ENCODE assay signal across 6 cellular contexts in genomic region chr19:49473501-49473867, GRCh38. TPM values are rescaled to one million over a fixed set of nuclear protein-coding genes. Genes with fewer than 3 reads are reported as not detected.
DNase-seq lines count a peak whose midpoint lies in the region; ATAC-seq and TF ChIP-seq lines count a peak whose summit lies in the region.
"Not testable (repeated sequence)": the region's sequence is repeated elsewhere in the genome, so short reads cannot be mapped to it uniquely, and the experiment has no call there.

No MANE protein-coding gene starts in this region.

- peak overlapping the region; percentile 80 for H3K9ac ChIP-seq in adipocyte (ENCODE audit: low read length)

- not testable (repeated sequence) for BruUV-seq in Calu3 (replicated peaks; lab: Mats Ljungman, UMichigan)

- H3K9me3 Mint-ChIP-seq in Calu3 (ENCODE audit: low read depth, unreplicated experiment); naive thymus-derived CD4-positive, alpha-beta T cell: not testable (repeated sequence)

- H3K4me3 Mint-ChIP-seq in Calu3 (ENCODE audit: low read depth, unreplicated experiment): peak overlapping the region; percentile 71
- peak overlapping the region; percentile 91 to 100 (median 96) for H3K4me3 Mint-ChIP-seq in naive thymus-derived CD4-positive, alpha-beta T cell

- POLR2A ChIA-PET in naive thymus-derived CD4-positive, alpha-beta T cell (lab: Charles Lee): interaction anchor here (0.5 to 6.2 kb wide), 16 partner anchors 15 to 1010 kb away, joined by 3 to 226 read pairs (median 4); partner anchors contain the start of genes ALDH16A1, PIH1D1, PRMT1 and RPL13A

- CTCF ChIA-PET in Calu3 (lab: Charles Lee): interaction anchor here (0.6 to 1.3 kb wide), 5 partner anchors 18 to 873 kb away, joined by 3 to 6 read pairs (median 5); partner anchors contain the start of gene ALDH16A1
- CTCF ChIA-PET in naive thymus-derived CD4-positive, alpha-beta T cell (lab: Charles Lee): interaction anchor here (0.5 to 5.9 kb wide), 20 partner anchors 8 to 452 kb away, joined by 3 to 83 read pairs (median 4); partner anchors contain the start of genes ALDH16A1 and PIH1D1

- not testable (repeated sequence) for H3K27ac Mint-ChIP-seq in Calu3 (ENCODE audit: unreplicated experiment)
- H3K27ac Mint-ChIP-seq in naive thymus-derived CD4-positive, alpha-beta T cell: peak overlapping the region; percentile 95 to 100 (median 98)

- ATAC-seq in naive thymus-derived CD4-positive, alpha-beta T cell: not testable (repeated sequence)

- H3K27ac ChIP-seq in SJCRH30, suprapubic skin: not testable (repeated sequence)
- peak overlapping the region; percentile 99 for H3K27ac ChIP-seq in naive thymus-derived CD4-positive, alpha-beta T cell (ENCODE audit: low read depth, low read length)

- H3K4me1 Mint-ChIP-seq in Calu3 (ENCODE audit: low read depth, unreplicated experiment): not testable (repeated sequence)
- peaks cover 23 to 64% (median 52%) of the 10 kb centered on the region in 7 donors for H3K4me1 Mint-ChIP-seq in naive thymus-derived CD4-positive, alpha-beta T cell

- H3K27me3 Mint-ChIP-seq in Calu3 (ENCODE audit: unreplicated experiment): peaks cover 27% of the 10 kb centered on the region
- not testable (repeated sequence) for H3K27me3 Mint-ChIP-seq in naive thymus-derived CD4-positive, alpha-beta T cell

- not testable (repeated sequence) for H3K27me3 ChIP-seq in SJCRH30; adipocyte (replicated peaks; ENCODE audit: control insufficient read depth, insufficient read depth, low read length); naive thymus-derived CD4-positive, alpha-beta T cell (ENCODE audit: control insufficient read depth in 2 of 2, insufficient read depth in 2 of 2, low read length in 2 of 2); suprapubic skin

- not testable (repeated sequence) for DNase-seq in Calu3; SJCRH30; adipocyte (ENCODE audit: low read depth); fibroblast of the aortic adventitia (ENCODE audit: low read depth); naive thymus-derived CD4-positive, alpha-beta T cell; suprapubic skin (ENCODE audit: low spot score in 2 of 2)

- not testable (repeated sequence) for H3K36me3 ChIP-seq in SJCRH30; adipocyte (ENCODE audit: control insufficient read depth, insufficient read depth, low read length, severe bottlenecking); suprapubic skin
- H3K36me3 ChIP-seq in naive thymus-derived CD4-positive, alpha-beta T cell (ENCODE audit: control insufficient read depth in 2 of 3, insufficient read depth in 3 of 3, low read length in 3 of 3): peaks cover 0 to 28% (median 0%) of the 10 kb centered on the region in 3 experiments

- H3K4me1 ChIP-seq in SJCRH30: not testable (repeated sequence)
- H3K4me1 ChIP-seq in adipocyte (ENCODE audit: control insufficient read depth, insufficient read depth, low read length) (peaks cover 25% of the 10 kb centered on the region), suprapubic skin (peaks cover 44% of the 10 kb centered on the region)
- H3K4me1 ChIP-seq in naive thymus-derived CD4-positive, alpha-beta T cell (ENCODE audit: control insufficient read depth in 2 of 2, insufficient read depth in 2 of 2, low read length in 2 of 2): peaks cover 56 to 57% of the 10 kb centered on the region in 2 donors

- WGBS in suprapubic skin: 62% methylated on average over 9 of the region's 9 CpGs

- H3K4me3 ChIP-seq in SJCRH30: peak overlapping the region; percentile 59
- peak overlapping the region; percentile 75 for H3K4me3 ChIP-seq in adipocyte (ENCODE audit: low read length)
- peak overlapping the region; percentile 72 for H3K4me3 ChIP-seq in fibroblast of the aortic adventitia (ENCODE audit: low read depth, low read length)
- H3K4me3 ChIP-seq in naive thymus-derived CD4-positive, alpha-beta T cell (ENCODE audit: low read length): peak overlapping the region; percentile 87
- peak overlapping the region; percentile 63 for H3K4me3 ChIP-seq in suprapubic skin

- not testable (repeated sequence) for H3K9me3 ChIP-seq in SJCRH30 (replicated peaks); adipocyte (ENCODE audit: control insufficient read depth, low read length); naive thymus-derived CD4-positive, alpha-beta T cell (ENCODE audit: control insufficient read depth in 2 of 3, low read length in 3 of 3); suprapubic skin

- not testable (repeated sequence) for TF ChIP-seq POLR2A in suprapubic skin (IDR thresholded peaks at IDR 0.05)

- H3K36me3 Mint-ChIP-seq in Calu3 (ENCODE audit: insufficient read depth, unreplicated experiment): not testable (repeated sequence)
- H3K36me3 Mint-ChIP-seq in naive thymus-derived CD4-positive, alpha-beta T cell: peaks cover 9 to 29% (median 19%) of the 10 kb centered on the region in 5 donors

- not testable (repeated sequence) for TF ChIP-seq EP300 in suprapubic skin (IDR thresholded peaks at IDR 0.05)

- intact Hi-C loops in Calu3 (cut with micrococcal nuclease; ENCODE audit: unreplicated experiment): not testable (repeated sequence)
- intact Hi-C loops in naive thymus-derived CD4-positive, alpha-beta T cell (cut with micrococcal nuclease): loop anchor here in 1 of 2 donors (5.0 to 10.0 kb wide), 2 partner anchors 206 to 359 kb away; partner anchors contain the start of genes C19orf73, LIN7B and PPFIA3

- TF ChIP-seq CTCF in Calu3 (IDR thresholded peaks at IDR 0.05; ENCODE audit: unreplicated experiment); fibroblast of the aortic adventitia (IDR thresholded peaks at IDR 0.05; ENCODE audit: insufficient read depth, low read length); suprapubic skin (IDR thresholded peaks at IDR 0.05): not testable (repeated sequence)

RNA-seq across cellular contexts. Expression of gene FLT3LG, which starts 0.5 kb away (rescaled TPM):
- 4.8 and 7.1 TPM in 2 replicates for total RNA-seq in Calu3 (2022)
- total RNA-seq in SJCRH30 (2014; rRNA removed; shearing (Covaris generic)): 0.61 and 1.0 TPM in 2 replicates
- total RNA-seq in fibroblast of the aortic adventitia (ENCODE audit: low replicate concordance): 3.7 and 5.4 TPM in 2 replicates
- 100 to 1,000 TPM in 3 of 5 experiments, 10 to 100 TPM in 2; 90.6 to 401 (median 280) TPM for total RNA-seq in naive thymus-derived CD4-positive, alpha-beta T cell
- polyA plus RNA-seq in naive thymus-derived CD4-positive, alpha-beta T cell: 100 to 1,000 TPM; 148 to 168 TPM
- 1 to 10 TPM; 1.2 to 4.9 (median 4.4) TPM for total RNA-seq in suprapubic skin

RNA-seq across cellular contexts. Expression of gene RPL13A, which starts 13.9 kb away (rescaled TPM):
- 1,844 and 1,993 TPM in 2 replicates for total RNA-seq in Calu3 (2022)
- total RNA-seq in SJCRH30 (2014; rRNA removed; shearing (Covaris generic)): 3,376 and 3,926 TPM in 2 replicates
- 2,039 and 2,642 TPM in 2 replicates for total RNA-seq in fibroblast of the aortic adventitia (ENCODE audit: low replicate concordance)
- 1,000 to 10,000 TPM; 2,467 to 6,044 (median 5,762) TPM for total RNA-seq in naive thymus-derived CD4-positive, alpha-beta T cell
- 1,000 to 10,000 TPM; 3,356 to 4,438 TPM for polyA plus RNA-seq in naive thymus-derived CD4-positive, alpha-beta T cell
- 1,000 to 10,000 TPM; 2,613 to 5,154 (median 4,451) TPM for total RNA-seq in suprapubic skin

RNA-seq across cellular contexts. Expression of gene ALDH16A1, which starts 20.5 kb away (rescaled TPM):
- total RNA-seq in Calu3 (2022) (34.4 and 36.1 TPM in 2 replicates), fibroblast of the aortic adventitia (ENCODE audit: low replicate concordance) (25.0 and 29.6 TPM in 2 replicates), suprapubic skin (10 to 100 TPM; 21.7 to 47.7 (median 35.9) TPM)
- 11.0 and 12.3 TPM in 2 replicates for total RNA-seq in SJCRH30 (2014; rRNA removed; shearing (Covaris generic))
- total RNA-seq in naive thymus-derived CD4-positive, alpha-beta T cell: 10 to 100 TPM; 27.6 to 38.1 (median 33.3) TPM
- 10 to 100 TPM; 28.3 to 37.8 TPM for polyA plus RNA-seq in naive thymus-derived CD4-positive, alpha-beta T cell

RNA-seq across cellular contexts. Expression of gene PIH1D1, which starts 21.9 kb away (rescaled TPM):
- 127 and 141 TPM in 2 replicates for total RNA-seq in Calu3 (2022)
- total RNA-seq in SJCRH30 (2014; rRNA removed; shearing (Covaris generic)): 68.4 and 83.4 TPM in 2 replicates
- total RNA-seq in fibroblast of the aortic adventitia (ENCODE audit: low replicate concordance): 80.6 and 151 TPM in 2 replicates
- 100 to 1,000 TPM; 136 to 183 (median 159) TPM for total RNA-seq in naive thymus-derived CD4-positive, alpha-beta T cell
- 10 to 100 TPM; 62.7 to 91.8 TPM for polyA plus RNA-seq in naive thymus-derived CD4-positive, alpha-beta T cell
- 100 to 1,000 TPM in 2 of 4 donors, 10 to 100 TPM in 2; 82.0 to 124 (median 104) TPM for total RNA-seq in suprapubic skin

RNA-seq across cellular contexts. Expression of gene RPS11, which starts 22.8 kb away (rescaled TPM):
- total RNA-seq in Calu3 (2022) (1,643 and 1,795 TPM in 2 replicates), fibroblast of the aortic adventitia (ENCODE audit: low replicate concordance) (2,258 and 4,425 TPM in 2 replicates), suprapubic skin (1,000 to 10,000 TPM; 3,049 to 5,024 (median 4,623) TPM)
- 2,852 and 3,079 TPM in 2 replicates for total RNA-seq in SJCRH30 (2014; rRNA removed; shearing (Covaris generic))
- 1,000 to 10,000 TPM; 2,065 to 3,362 (median 2,972) TPM for total RNA-seq in naive thymus-derived CD4-positive, alpha-beta T cell
- 1,000 to 10,000 TPM; 2,125 to 2,254 TPM for polyA plus RNA-seq in naive thymus-derived CD4-positive, alpha-beta T cell

Comparison
In these comparisons a context has a peak if more than half of its experiments do, and no peak if none do; other contexts are left out.
1. RNA of gene FLT3LG, which starts 0.5 kb away (total RNA-seq): 90.6 to 401 TPM in naive thymus-derived CD4-positive, alpha-beta T cell; 3.7 to 5.4 TPM in fibroblast of the aortic adventitia, 4.8 to 7.1 TPM in Calu3, 1.2 to 4.9 TPM in suprapubic skin and 0.61 to 1.0 TPM in SJCRH30; every median in the first group is over 10 times any median in the second.
2. Peak in every context shown above with its lines, with median percentiles within 50 percentile points of each other: H3K4me3 ChIP-seq.